Comparison of ENCODE assay signal across 10 cellular contexts in genomic region chr10:127797339-127797738, GRCh38.
A peak's percentile ranks its signal among the peaks of the same experiment; 100 is the strongest.
DNase-seq lines count a peak whose midpoint lies in the region; ATAC-seq and TF ChIP-seq lines count a peak whose summit lies in the region.
"Had no signal": no experiment of that assay in that cellular context is flagged by ENCODE, and none has a peak within 500 bp of the region (broad histone marks: within the 10 kb centered on the region; RNA-seq: fewer than 3 reads in every experiment).

No MANE protein-coding gene starts in this region.

- WGBS in adrenal gland, 4 donors: 92 to 100% (median 98%) methylated on average over 1 of the region's 1 CpG

- no peaks in the 10 kb centered on the region for H3K4me1 Mint-ChIP-seq in stimulated activated naive CD8-positive, alpha-beta T cell treated with anti-CD3 and anti-CD28 coated beads, Interleukin-15, amount 100 ng/mL, for 72 hours

- no peak overlapping the region for H3K4me3 Mint-ChIP-seq in stimulated activated naive CD8-positive, alpha-beta T cell treated with anti-CD3 and anti-CD28 coated beads, Interleukin-15, amount 100 ng/mL, for 72 hours

- H3K9me3 ChIP-seq in adrenal gland (replicated peaks in 1 of 3): no peaks in the 10 kb centered on the region

- H3K4me1 ChIP-seq in adrenal gland (replicated peaks in 1 of 2): no peaks in the 10 kb centered on the region

- TF ChIP-seq CTCF in astrocyte of the spinal cord (IDR thresholded peaks at IDR 0.05; ENCODE audit: low read depth, low read length) (no peak), adrenal gland (IDR thresholded peaks at IDR 0.05) (no peak)

- no peak overlapping the region for H3K27ac ChIP-seq in adrenal gland
- H3K27ac ChIP-seq: PC-9 had no signal

- ATAC-seq in stimulated activated naive CD8-positive, alpha-beta T cell treated with anti-CD3 and anti-CD28 coated beads, Interleukin-15, amount 100 ng/mL, for 72 hours: peak; percentile 95
- ATAC-seq in HG02870 (IDR thresholded peaks at IDR 0.05; ENCODE audit: unreplicated experiment): no peak

- TF ChIP-seq POLR2A in adrenal gland (IDR thresholded peaks at IDR 0.05): no peak

- intact Hi-C loops in adrenal gland (cut with DNase I): no loop called here

- no peaks in the 10 kb centered on the region for H3K9me3 Mint-ChIP-seq in stimulated activated naive CD8-positive, alpha-beta T cell treated with anti-CD3 and anti-CD28 coated beads, Interleukin-15, amount 100 ng/mL, for 72 hours

- DNase-seq in NCI-H1417 (lab: John Stamatoyannopoulos, UW): peak in 2 of 3 experiments; percentile 0 to 3
- no peak for DNase-seq in NCI-H1417 treated with DMSO at 0.1 percent for 48 hours (lab: John Stamatoyannopoulos, UW)
- peak; percentile 4 for DNase-seq in astrocyte of the spinal cord (ENCODE audit: low read depth, low spot score)
- peak; percentile 67 for DNase-seq in islet precursor cell
- no peak for DNase-seq in stimulated activated naive CD8-positive, alpha-beta T cell treated with anti-CD3 and anti-CD28 coated beads, Interleukin-15, amount 100 ng/mL, for 72 hours
- no peak for DNase-seq in adrenal gland
- no peak for DNase-seq in stimulated activated CD4-positive, alpha-beta T cell treated with anti-CD3 and anti-CD28 coated beads, Interleukin-2, amount 100 ng/mL, for 24 hours
- DNase-seq: activated CD8-positive, alpha-beta memory T cell treated with anti-CD3 and anti-CD28 coated beads for 24 hours; PC-9 had no signal

- peaks cover 4% of the 10 kb centered on the region for H3K27me3 ChIP-seq in adrenal gland

- H3K4me3 ChIP-seq in astrocyte of the spinal cord (ENCODE audit: low read depth, low read length) (no peak overlapping the region), adrenal gland (no peak overlapping the region)
- H3K4me3 ChIP-seq: PC-9 had no signal

- in situ Hi-C loops in astrocyte of the spinal cord (cut with HindIII; ENCODE audit: low sequenced_read_pairs): no loop called here

- H3K27ac Mint-ChIP-seq in stimulated activated naive CD8-positive, alpha-beta T cell treated with anti-CD3 and anti-CD28 coated beads, Interleukin-15, amount 100 ng/mL, for 72 hours: no peak overlapping the region

- peaks cover 43% of the 10 kb centered on the region for H3K27me3 Mint-ChIP-seq in stimulated activated naive CD8-positive, alpha-beta T cell treated with anti-CD3 and anti-CD28 coated beads, Interleukin-15, amount 100 ng/mL, for 72 hours

- H3K36me3 ChIP-seq in adrenal gland (replicated peaks in 1 of 2): no peaks in the 10 kb centered on the region

Comparison
In these comparisons a context has a peak if more than half of its experiments do, and no peak if none do; other contexts are left out.
1. DNase-seq: peak in NCI-H1417 (2 of 3), astrocyte of the spinal cord (single experiment) and islet precursor cell (single experiment); none in NCI-H1417 treated with DMSO at 0.1 percent for 48 hours (single experiment), stimulated activated naive CD8-positive, alpha-beta T cell treated with anti-CD3 and anti-CD28 coated beads, Interleukin-15, amount 100 ng/mL, for 72 hours (0 of 2), adrenal gland (0 of 7) and stimulated activated CD4-positive, alpha-beta T cell treated with anti-CD3 and anti-CD28 coated beads, Interleukin-2, amount 100 ng/mL, for 24 hours (0 of 2).